Comparison of ENCODE assay signal across 1 cellular context in genomic region chr17:80175411-80175810, GRCh38.
TF ChIP-seq lines count a peak whose summit lies in the region.

No MANE protein-coding gene starts in this region.

TF ChIP-seq in K562, 482 proteins besides CTCF, POLR2A, EP300 and RAD21:
- TF ChIP-seq, protein P1, sequence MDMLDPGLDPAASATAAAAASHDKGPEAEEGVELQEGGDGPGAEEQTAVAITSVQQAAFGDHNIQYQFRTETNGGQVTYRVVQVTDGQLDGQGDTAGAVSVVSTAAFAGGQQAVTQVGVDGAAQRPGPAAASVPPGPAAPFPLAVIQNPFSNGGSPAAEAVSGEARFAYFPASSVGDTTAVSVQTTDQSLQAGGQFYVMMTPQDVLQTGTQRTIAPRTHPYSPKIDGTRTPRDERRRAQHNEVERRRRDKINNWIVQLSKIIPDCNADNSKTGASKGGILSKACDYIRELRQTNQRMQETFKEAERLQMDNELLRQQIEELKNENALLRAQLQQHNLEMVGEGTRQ (CRISPR knock-in tag; IDR thresholded peaks at IDR 0.05) = peak; percentile 13; the same call in 1 of the 2 replicates
- TF ChIP-seq ZNF740 (CRISPR knock-in tag; IDR thresholded peaks at IDR 0.05) = no peak
- TF ChIP-seq ZNF740 (tag; IDR thresholded peaks at IDR 0.05) = no peak
